Comparison of ENCODE assay signal across 1 cellular context in genomic region chr6:148342146-148343027, GRCh38.
TF ChIP-seq lines count a peak whose summit lies in the region.

SASH1 (plus strand) TSS chr6:148342838; CDS start chr6:148343068, 230 bp downstream.

TF ChIP-seq in HepG2, 621 proteins besides CTCF, POLR2A, EP300 and RAD21 (continued from another document and continues in another):
- no peak for TF ChIP-seq ZNF160 (CRISPR knock-in tag; IDR thresholded peaks at IDR 0.05)
- no peak; the same call in 1 of the 2 replicates for TF ChIP-seq KDM6A (CRISPR knock-in tag; IDR thresholded peaks at IDR 0.05; ENCODE audit: low read depth)
- TF ChIP-seq NRL (CRISPR knock-in tag; IDR thresholded peaks at IDR 0.05; ENCODE audit: borderline replicate concordance) = 0 out of 2 replicates have a peak, but pooled peaks have one; percentile 86
- TF ChIP-seq ZNF790 (CRISPR knock-in tag; IDR thresholded peaks at IDR 0.05; ENCODE audit: borderline replicate concordance) = peak; percentile 77; the same call in 1 of the 2 replicates
- no peak for TF ChIP-seq ZNF747 (CRISPR knock-in tag; IDR thresholded peaks at IDR 0.05; ENCODE audit: borderline replicate concordance)
- peak; percentile 69; the same call in 1 of the 2 replicates for TF ChIP-seq ZBTB7B (CRISPR knock-in tag; IDR thresholded peaks at IDR 0.05)
- TF ChIP-seq FOXM1 (CRISPR knock-in tag; IDR thresholded peaks at IDR 0.05) = no peak
- TF ChIP-seq ZMAT3 (CRISPR knock-in tag; conservative IDR thresholded peaks at IDR 0.05) = peak; percentile 64; the same call in 1 of the 2 replicates
- no peak for TF ChIP-seq SATB2 (CRISPR knock-in tag; IDR thresholded peaks at IDR 0.05)
- peak; percentile 75; the same call in 1 of the 2 replicates for TF ChIP-seq ZBTB20 (CRISPR knock-in tag; IDR thresholded peaks at IDR 0.05; ENCODE audit: borderline replicate concordance, low read depth)
- no peak for TF ChIP-seq FOXO4 (CRISPR knock-in tag; conservative IDR thresholded peaks at IDR 0.05)
- peak; percentile 8 for TF ChIP-seq FOXO1 (CRISPR knock-in tag; IDR thresholded peaks at IDR 0.05)
- no peak for TF ChIP-seq ZBTB42 (CRISPR knock-in tag; IDR thresholded peaks at IDR 0.05)
- no peak for TF ChIP-seq ZNF552 (CRISPR knock-in tag; IDR thresholded peaks at IDR 0.05; ENCODE audit: borderline replicate concordance)
- TF ChIP-seq ZNF253 (CRISPR knock-in tag; IDR thresholded peaks at IDR 0.05; ENCODE audit: borderline replicate concordance) = no peak
- TF ChIP-seq HNRNPL (IDR thresholded peaks at IDR 0.05; ENCODE audit: low read depth, low read length) = no peak
- TF ChIP-seq RNF2 (conservative IDR thresholded peaks at IDR 0.05; ENCODE audit: low read depth) = peak; percentile 78
- peak; percentile 8 for TF ChIP-seq TEF (CRISPR knock-in tag; IDR thresholded peaks at IDR 0.05)
- no peak for TF ChIP-seq ZNF512 (CRISPR knock-in tag; IDR thresholded peaks at IDR 0.05)
- TF ChIP-seq ZNF589 (CRISPR knock-in tag; conservative IDR thresholded peaks at IDR 0.05) = no peak
- TF ChIP-seq SMARCC2 (IDR thresholded peaks at IDR 0.05) = no peak
- no peak for TF ChIP-seq NFE2 (CRISPR knock-in tag; IDR thresholded peaks at IDR 0.05)
- TF ChIP-seq KDM5A (IDR thresholded peaks at IDR 0.05; ENCODE audit: borderline replicate concordance, low read length) = peak; percentile 50; the same call in 1 of the 2 replicates
- no peak for TF ChIP-seq ZBTB3 (CRISPR knock-in tag; IDR thresholded peaks at IDR 0.05; ENCODE audit: borderline replicate concordance, low read depth)
- no peak for TF ChIP-seq ZNF3 (CRISPR knock-in tag; IDR thresholded peaks at IDR 0.05)
- TF ChIP-seq NKX3-1 (CRISPR knock-in tag; IDR thresholded peaks at IDR 0.05) = no peak
- TF ChIP-seq ZNF333 (CRISPR knock-in tag; IDR thresholded peaks at IDR 0.05; ENCODE audit: borderline replicate concordance) = no peak
- no peak for TF ChIP-seq ZNF749 (CRISPR knock-in tag; IDR thresholded peaks at IDR 0.05; ENCODE audit: borderline replicate concordance)
- no peak for TF ChIP-seq MAFF (IDR thresholded peaks at IDR 0.05; ENCODE audit: low read depth, low read length)
- 0 out of 2 replicates have a peak, but pooled peaks have one; percentile 75 for TF ChIP-seq ZNF713 (CRISPR knock-in tag; IDR thresholded peaks at IDR 0.05)
- TF ChIP-seq DPF2 (CRISPR knock-in tag; IDR thresholded peaks at IDR 0.05; ENCODE audit: borderline replicate concordance, low read depth) = no peak
- no peak for TF ChIP-seq ATF5 (CRISPR knock-in tag; IDR thresholded peaks at IDR 0.05; ENCODE audit: low read depth)
- TF ChIP-seq ESRRA (CRISPR knock-in tag; IDR thresholded peaks at IDR 0.05; ENCODE audit: low read depth) = no peak
- TF ChIP-seq TAF15 (IDR thresholded peaks at IDR 0.05; ENCODE audit: low read depth, low read length, poor library complexity, severe bottlenecking) = no peak
- no peak for TF ChIP-seq TOPORS (CRISPR knock-in tag; IDR thresholded peaks at IDR 0.05)
- TF ChIP-seq HHEX (CRISPR knock-in tag; IDR thresholded peaks at IDR 0.05) = no peak
- peak; percentile 73 for TF ChIP-seq HNF4G (IDR thresholded peaks at IDR 0.05; ENCODE audit: borderline replicate concordance, low read depth, low read length)
- TF ChIP-seq HNF4G (CRISPR knock-in tag; IDR thresholded peaks at IDR 0.05; ENCODE audit: borderline replicate concordance, low read depth) = no peak
- no peak for TF ChIP-seq ZC3H13 (CRISPR knock-in tag; IDR thresholded peaks at IDR 0.05)
- peak; percentile 76; the same call in 1 of the 2 replicates for TF ChIP-seq ZNF547 (CRISPR knock-in tag; IDR thresholded peaks at IDR 0.05)
- 0 out of 2 replicates have a peak, but pooled peaks have one; percentile 41 for TF ChIP-seq SP2 (CRISPR knock-in tag; IDR thresholded peaks at IDR 0.05)
- TF ChIP-seq NFYB (CRISPR knock-in tag; IDR thresholded peaks at IDR 0.05) = peak; percentile 44; the same call in 1 of the 2 replicates
- TF ChIP-seq ZBTB10 (CRISPR knock-in tag; IDR thresholded peaks at IDR 0.05; ENCODE audit: borderline replicate concordance) = no peak
- TF ChIP-seq MATR3 (CRISPR knock-in tag; IDR thresholded peaks at IDR 0.05) = no peak
- TF ChIP-seq ZBTB8A (CRISPR knock-in tag; IDR thresholded peaks at IDR 0.05; ENCODE audit: borderline replicate concordance, low read depth) = peak; percentile 52; the same call in 1 of the 2 replicates
- no peak for TF ChIP-seq TRIM22 (IDR thresholded peaks at IDR 0.05)
- peak; percentile 64; the same call in 1 of the 2 replicates for TF ChIP-seq HINFP (CRISPR knock-in tag; IDR thresholded peaks at IDR 0.05; ENCODE audit: low read depth)
- no peak for TF ChIP-seq ZNF83 (CRISPR knock-in tag; IDR thresholded peaks at IDR 0.05; ENCODE audit: borderline replicate concordance)
- TF ChIP-seq ZBED4 (CRISPR knock-in tag; IDR thresholded peaks at IDR 0.05; ENCODE audit: borderline replicate concordance) = peak; percentile 86
- TF ChIP-seq PTBP1 (IDR thresholded peaks at IDR 0.05; ENCODE audit: low read depth, low read length, poor library complexity, severe bottlenecking) = no peak
- peak; percentile 78 for TF ChIP-seq ZNF639 (CRISPR knock-in tag; conservative IDR thresholded peaks at IDR 0.05)
